Comparison of ENCODE assay signal across 8 cellular contexts in the genomic region with DNA sequence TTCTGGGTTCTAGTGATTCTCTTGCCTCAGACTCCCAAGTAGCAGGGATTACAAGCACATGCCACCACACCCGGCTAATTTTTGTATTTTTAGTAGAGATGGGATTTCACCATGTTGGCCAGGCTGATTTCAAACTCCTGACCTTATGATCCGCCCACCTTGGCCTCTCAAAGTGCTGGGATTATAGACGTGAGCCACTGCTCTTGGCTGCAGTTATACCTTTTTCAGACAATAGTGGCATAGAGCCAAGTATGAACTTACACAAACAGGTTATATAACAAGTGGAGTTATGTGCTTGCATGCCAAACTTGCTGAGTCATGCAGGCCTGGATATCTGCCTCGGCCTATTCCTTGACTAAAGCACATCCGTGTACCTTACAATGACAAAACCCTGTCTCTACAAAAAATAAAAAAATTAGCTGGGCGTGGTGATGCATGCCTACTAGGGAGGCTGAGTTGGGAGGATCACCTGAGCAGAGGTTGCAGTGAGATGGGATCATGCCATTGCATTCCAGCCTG. TPM values are rescaled to one million over a fixed set of nuclear protein-coding genes. Genes with fewer than 3 reads are reported as not detected.
A peak's percentile ranks its signal among the peaks of the same experiment; 100 is the strongest.
DNase-seq lines count a peak whose midpoint lies in the region; ATAC-seq and TF ChIP-seq lines count a peak whose summit lies in the region.
"Not testable (repeated sequence)": the region's sequence is repeated elsewhere in the genome, so short reads cannot be mapped to it uniquely, and the experiment has no call there.

No MANE protein-coding gene starts in this region.

- H3K4ac ChIP-seq in trophoblast cell (ENCODE audit: low read depth, low read length), result not testable (repeated sequence)

- TF ChIP-seq EP300 in esophagus muscularis mucosa (IDR thresholded peaks at IDR 0.05), result not testable (repeated sequence)
- peak in 1 of 4 donors; percentile 36 for TF ChIP-seq EP300 in upper lobe of left lung (IDR thresholded peaks at IDR 0.05)

- not testable (repeated sequence) for H2BK5ac ChIP-seq in trophoblast cell (ENCODE audit: low read depth, low read length, poor library complexity)

- DNase-seq in DMS53 treated with DMSO at 0.1 percent for 48 hours (lab: John Stamatoyannopoulos, UW; ENCODE audit: unreplicated experiment) (peak; percentile 27), LoVo (ENCODE audit: low spot score) (peak; percentile 92), PC-9 (peak; percentile 83 to 98), amniotic epithelial cell (ENCODE audit: low read depth) (peak; percentile 94), kidney glomerular epithelial cell (lab: John Stamatoyannopoulos, UW) (peak; percentile 87), trophoblast cell (peak; percentile 79 to 95), upper lobe of left lung (peak in 1 of 2 donors; percentile 88)
- not testable (repeated sequence) for DNase-seq in esophagus muscularis mucosa (ENCODE audit: extremely low spot score)

- POLR2A ChIA-PET in PC-9 (lab: Charles Lee; ENCODE audit: unreplicated experiment), result interaction anchor here (0.6 to 1.6 kb wide), 3 partner anchors 13 to 68 kb away, joined by 4 to 8 read pairs (median 4); no protein-coding TSS in a partner anchor

- H4K91ac ChIP-seq in trophoblast cell (ENCODE audit: low read depth, low read length), result not testable (repeated sequence)

- not testable (repeated sequence) for H4K8ac ChIP-seq in trophoblast cell (ENCODE audit: low read depth, low read length)

- H2AFZ ChIP-seq in PC-9; trophoblast cell (ENCODE audit: insufficient read depth, low read length, poor library complexity): not testable (repeated sequence)

- CTCF ChIA-PET in PC-9 (lab: Charles Lee), result not testable (repeated sequence)

- not testable (repeated sequence) for TF ChIP-seq CTCF in PC-9 (conservative IDR thresholded peaks at IDR 0.05); esophagus muscularis mucosa (IDR thresholded peaks at IDR 0.05); upper lobe of left lung (IDR thresholded peaks at IDR 0.05)

- H3K18ac ChIP-seq in trophoblast cell (ENCODE audit: low read length), result not testable (repeated sequence)

- H3K4me1 ChIP-seq in PC-9 (replicated peaks; ENCODE audit: insufficient read depth) (peaks cover 46% of the 10 kb centered on the region), esophagus muscularis mucosa (peaks cover 16 to 51% (median 34%) of the 10 kb centered on the region in 4 donors), upper lobe of left lung (peaks cover 8 to 14% (median 10%) of the 10 kb centered on the region in 4 donors)
- not testable (repeated sequence) for H3K4me1 ChIP-seq in trophoblast cell (ENCODE audit: control insufficient read depth in 1 of 2, insufficient read depth in 2 of 2, low read length in 2 of 2)

- not testable (repeated sequence) for H3K23ac ChIP-seq in trophoblast cell (ENCODE audit: low read length)

- not testable (repeated sequence) for BruUV-seq in PC-9 (replicated peaks; lab: Mats Ljungman, UMichigan)

- not testable (repeated sequence) for H3K27me3 ChIP-seq in PC-9 (ENCODE audit: insufficient read depth, low read depth); esophagus muscularis mucosa; trophoblast cell (ENCODE audit: insufficient read depth, low read length); upper lobe of left lung

- H3K27ac ChIP-seq in PC-9 (peak overlapping the region; percentile 72), esophagus muscularis mucosa (replicated peaks in 1 of 4) (peak overlapping the region; percentile 79 to 82 (median 81)), upper lobe of left lung (peak overlapping the region; percentile 18 to 58 (median 52))
- H3K27ac ChIP-seq in trophoblast cell (ENCODE audit: low read depth, low read length), result not testable (repeated sequence)

- not testable (repeated sequence) for H3K36me3 ChIP-seq in PC-9 (ENCODE audit: low read depth); esophagus muscularis mucosa; trophoblast cell (ENCODE audit: control insufficient read depth in 1 of 2, insufficient read depth in 2 of 2, low read length in 2 of 2); upper lobe of left lung

- peak overlapping the region; percentile 29 for H2BK120ac ChIP-seq in trophoblast cell (ENCODE audit: insufficient read depth, low read length, poor library complexity)

- not testable (repeated sequence) for H3K9me3 ChIP-seq in PC-9 (ENCODE audit: insufficient read depth, low read depth); esophagus muscularis mucosa; upper lobe of left lung
- H3K9me3 ChIP-seq in trophoblast cell (ENCODE audit: insufficient read depth, low read depth, low read length), result peaks cover 10% of the 10 kb centered on the region

- H3K4me3 ChIP-seq in PC-9; esophagus muscularis mucosa; trophoblast cell (ENCODE audit: low read depth, low read length); upper lobe of left lung: not testable (repeated sequence)

- not testable (repeated sequence) for H3K9me2 ChIP-seq in PC-9 (ENCODE audit: insufficient read depth)

- not testable (repeated sequence) for H3K79me2 ChIP-seq in PC-9 (ENCODE audit: low read depth); trophoblast cell (ENCODE audit: control insufficient read depth, insufficient read depth, low read length, poor library complexity)

- intact Hi-C loops in PC-9 (cut with micrococcal nuclease; ENCODE audit: unreplicated experiment); esophagus muscularis mucosa (cut with DNase I): not testable (repeated sequence)

- peak; percentile 75 to 78 for ATAC-seq in upper lobe of left lung (ENCODE audit: low FRiP score in 2 of 2)

- not testable (repeated sequence) for H3K4me2 ChIP-seq in PC-9; trophoblast cell (ENCODE audit: low read length)

- TF ChIP-seq POLR2A in esophagus muscularis mucosa (IDR thresholded peaks at IDR 0.05; ENCODE audit: low read depth); upper lobe of left lung (IDR thresholded peaks at IDR 0.05): not testable (repeated sequence)

- H3K14ac ChIP-seq in trophoblast cell (ENCODE audit: low read length), result not testable (repeated sequence)

- not testable (repeated sequence) for H4K20me1 ChIP-seq in PC-9 (ENCODE audit: insufficient read depth)

- H4K12ac ChIP-seq in trophoblast cell (ENCODE audit: low read depth, low read length), result not testable (repeated sequence)

- not testable (repeated sequence) for H3K79me1 ChIP-seq in trophoblast cell (ENCODE audit: low read length)

- H2AK5ac ChIP-seq in trophoblast cell (ENCODE audit: low read length), result not testable (repeated sequence)

- not testable (repeated sequence) for H2BK12ac ChIP-seq in trophoblast cell (ENCODE audit: low read length)

- not testable (repeated sequence) for H3K9ac ChIP-seq in trophoblast cell (ENCODE audit: low read length)

- 15% methylated on average over 5 of the region's 6 CpGs for WGBS in esophagus muscularis mucosa
- no CpG with 5 or more reads among the region's 6 CpGs for WGBS in trophoblast cell (ENCODE audit: extremely low coverage, insufficient coverage, insufficient read length)
- 16 to 29% methylated on average over 6 of the region's 6 CpGs for WGBS in upper lobe of left lung, 2 donors

- peaks cover 33% of the 10 kb centered on the region; the same call in 1 of the 2 replicates for H3F3A ChIP-seq in PC-9 (ENCODE audit: insufficient read depth, low read depth)

RNA-seq across cellular contexts. Expression of a gene that starts 47.1 kb away (rescaled TPM):
- total RNA-seq in PC-9 (2021) (13.1 and 15.3 TPM in 2 replicates), esophagus muscularis mucosa (100 to 1,000 TPM in 1 of 4 donors, 10 to 100 TPM in 3; 78.6 to 190 (median 91.2) TPM), upper lobe of left lung (10 to 100 TPM; 21.9 to 60.8 (median 32.7) TPM)
- polyA plus RNA-seq in trophoblast cell (2013), result 15.6 and 16.2 TPM in 2 replicates

RNA-seq across cellular contexts. Expression of a gene that starts 52.4 kb away (rescaled TPM):
- total RNA-seq in PC-9 (2021) (17.8 and 24.0 TPM in 2 replicates), esophagus muscularis mucosa (10 to 100 TPM; 19.9 to 25.6 (median 23.7) TPM), upper lobe of left lung (10 to 100 TPM; 20.7 to 31.6 (median 26.0) TPM)
- 13.2 and 13.6 TPM in 2 replicates for polyA plus RNA-seq in trophoblast cell (2013)

RNA-seq across cellular contexts. Expression of a gene that starts 58.5 kb away (rescaled TPM):
- total RNA-seq in PC-9 (2021) (6.9 and 12.4 TPM in 2 replicates), esophagus muscularis mucosa (1 to 10 TPM; 3.1 to 8.7 (median 5.8) TPM), upper lobe of left lung (10 to 100 TPM in 1 of 6 donors, 1 to 10 TPM in 5; 4.2 to 15.7 (median 7.1) TPM)
- polyA plus RNA-seq in trophoblast cell (2013), result 3.2 and 3.4 TPM in 2 replicates
